ENCODE assay signal across 34 cellular contexts in genomic region chr20:37456948-37457347, GRCh38.
"Had no signal": no experiment of that assay in that cellular context is flagged by ENCODE, and none has a peak within 500 bp of the region (broad histone marks: within the 10 kb centered on the region; RNA-seq: fewer than 3 reads in every experiment).

No MANE protein-coding gene starts in this region.

- FAIRE-seq: astrocyte, bronchial epithelial cell had no signal

- H3K9me3 ChIP-seq: adrenal gland had no signal

- ATAC-seq: activated naive CD4-positive, alpha-beta T cell treated with anti-CD3 and anti-CD28 coated beads, Interleukin-2, amount 50 U/mL, for 72 hours; activated naive CD8-positive, alpha-beta T cell treated with anti-CD3 and anti-CD28 coated beads, Interleukin-2, amount 50 U/mL, for 24 hours; activated T-cell treated with anti-CD3 and anti-CD28 coated beads, Interleukin-2, amount 50 U/mL, for 4 hours; activated T-cell treated with anti-CD3 and anti-CD28 coated beads, Interleukin-2, amount 50 U/mL, for 72 hours; activated T-helper 17 cell treated with anti-CD3 and anti-CD28 coated beads, Interleukin-2, amount 50 U/mL, for 72 hours; body of pancreas had no signal

- H3K27me3 ChIP-seq: adrenal gland, ascending aorta, body of pancreas, brain microvascular endothelial cell, breast epithelium, cardiac muscle cell had no signal

- H3K27ac ChIP-seq: adrenal gland, ascending aorta, body of pancreas, brain microvascular endothelial cell, breast epithelium, cardiac muscle cell had no signal

- H3K36me3 ChIP-seq: adrenal gland, ascending aorta, brain microvascular endothelial cell, breast epithelium, cardiac muscle cell had no signal

- H3K4me1 ChIP-seq: adrenal gland, ascending aorta, body of pancreas, breast epithelium had no signal

- DNase-seq: activated effector memory CD4-positive, alpha-beta T cell treated with anti-CD3 and anti-CD28 coated beads, Interleukin-2, amount 50 U/mL, for 16 hours; activated effector memory CD4-positive, alpha-beta T cell treated with Interleukin-2 at 50 U/mL for 16 hours; activated gamma-delta T cell; activated gamma-delta T cell treated with Interleukin-2 at 50 U/mL for 16 hours; activated naive CD4-positive, alpha-beta T cell; activated naive CD4-positive, alpha-beta T cell treated with anti-CD3 and anti-CD28 coated beads for 36 hours; activated naive CD4-positive, alpha-beta T cell treated with anti-CD3 and anti-CD28 coated beads, Interleukin-2, amount 10 ng/mL, durations not matched to agents 7 days and 5 days; activated naive CD4-positive, alpha-beta T cell treated with anti-CD3 and anti-CD28 coated beads, Interleukin-2, amount 50 U/mL, for 16 hours; activated naive CD4-positive, alpha-beta T cell treated with Interleukin-2 at 50 U/mL for 16 hours; activated naive CD8-positive, alpha-beta T cell treated with anti-CD3 and anti-CD28 coated beads for 36 hours; activated naive CD8-positive, alpha-beta T cell treated with anti-CD3 and anti-CD28 coated beads, Interleukin-2, amount 10 ng/mL, durations not matched to agents 7 days and 5 days; activated naive CD8-positive, alpha-beta T cell treated with anti-CD3 and anti-CD28 coated beads, Interleukin-2, amount 50 U/mL, for 24 hours; activated T-cell treated with anti-CD3 and anti-CD28 coated beads, Interleukin-2, amount 50 U/mL, for 1 hour; activated T-cell treated with anti-CD3 and anti-CD28 coated beads, Interleukin-2, amount 50 U/mL, for 24 hours; activated T-cell treated with anti-CD3 and anti-CD28 coated beads, Interleukin-2, amount 50 U/mL, for 4 hours; activated T-cell treated with anti-CD3 and anti-CD28 coated beads, Interleukin-2, amount 50 U/mL, for 48 hours; activated T-cell treated with anti-CD3 and anti-CD28 coated beads, Interleukin-2, amount 50 U/mL, for 72 hours; adrenal gland; amniotic stem cell; amygdala; anterior cingulate cortex; aorta; body of pancreas; brain microvascular endothelial cell; caudate nucleus; central memory CD4-positive, alpha-beta T cell; cerebellar nuclear complex had no signal

- H3K4me3 ChIP-seq: adrenal gland, ascending aorta, body of pancreas, breast epithelium, cardiac muscle cell had no signal
